Comparison of ENCODE assay signal across 13 cellular contexts in genomic region chr15:85672338-85673097, GRCh38.
DNase-seq lines count a peak whose midpoint lies in the region; FAIRE-seq and TF ChIP-seq lines count a peak whose summit lies in the region.
"Had no signal": no experiment of that assay in that cellular context is flagged by ENCODE, and none has a peak within 500 bp of the region (broad histone marks: within the 10 kb centered on the region; RNA-seq: fewer than 3 reads in every experiment).

No MANE protein-coding gene starts in this region.

- H3K27me3 ChIP-seq in left ventricle myocardium inferior (ENCODE audit: low read depth) (no peaks in the 10 kb centered on the region), sigmoid colon (no peaks in the 10 kb centered on the region)

- H3K36me3 ChIP-seq in left ventricle myocardium inferior (peaks cover 66% of the 10 kb centered on the region), sigmoid colon (peaks cover 0 to 37% (median 9%) of the 10 kb centered on the region in 4 donors)

- H3K9me3 ChIP-seq in left ventricle myocardium inferior (replicated peaks) (no peaks in the 10 kb centered on the region), sigmoid colon (no peaks in the 10 kb centered on the region)

- TF ChIP-seq CTCF in left ventricle myocardium inferior (IDR thresholded peaks at IDR 0.05; ENCODE audit: borderline replicate concordance) (no peak), sigmoid colon (IDR thresholded peaks at IDR 0.05) (no peak), D721Med (IDR thresholded peaks at IDR 0.05; ENCODE audit: insufficient read depth, missing control alignments) (no peak)

- TF ChIP-seq EP300 in sigmoid colon (IDR thresholded peaks at IDR 0.05) = no peak

- DNase-seq in AG20443 (ENCODE audit: low spot score) (peak; percentile 21), LHCN-M2 (ENCODE audit: low read depth) (peak; percentile 40), left ventricle myocardium inferior (no peak), sigmoid colon (no peak), D721Med (ENCODE audit: insufficient read length, low spot score) (no peak), GOT3 (lab: John Stamatoyannopoulos, UW) (no peak), kidney glomerular epithelial cell (lab: John Stamatoyannopoulos, UW) (no peak), UCSD-AML1 (lab: John Stamatoyannopoulos, UW; ENCODE audit: unreplicated experiment) (no peak)
- DNase-seq: cerebellar nuclear complex; GF-D8; NCI-H2081; stimulated activated naive CD4-positive, alpha-beta T cell had no signal

- no peak for TF ChIP-seq POLR2A in sigmoid colon (IDR thresholded peaks at IDR 0.05)

- no peak overlapping the region for H3K4me3 ChIP-seq in left ventricle myocardium inferior
- H3K4me3 ChIP-seq in sigmoid colon = no peak overlapping the region

- intact Hi-C loops in left ventricle myocardium inferior (cut with micrococcal nuclease) (no loop called here), sigmoid colon (cut with DNase I) (no loop called here)

- no peak for FAIRE-seq in D721Med (lab: Jason Lieb, UNC)

- 76 to 88% methylated on average over 1 of the region's 1 CpG for WGBS in sigmoid colon, 2 donors

- H3K27ac ChIP-seq in left ventricle myocardium inferior (replicated peaks) (peak overlapping the region; percentile 84), sigmoid colon (peak overlapping the region in 3 of 4 donors; percentile 42 to 88 (median 80))
- H3K27ac ChIP-seq: KMS-11 had no signal

- H3K4me1 ChIP-seq in left ventricle myocardium inferior (peaks cover 85% of the 10 kb centered on the region), sigmoid colon (peaks cover 0 to 33% (median 22%) of the 10 kb centered on the region in 4 donors)

Comparison
In these comparisons a context has a peak if more than half of its experiments do, and no peak if none do; other contexts are left out.
1. DNase-seq: peak in AG20443 (single experiment) and LHCN-M2 (single experiment); none in left ventricle myocardium inferior (single experiment), sigmoid colon (single experiment), D721Med (single experiment), GOT3 (single experiment), kidney glomerular epithelial cell (single experiment) and UCSD-AML1 (single experiment).